Comparison of ENCODE assay signal across 26 cellular contexts in genomic region chr22:29109853-29110252, GRCh38. TPM values are rescaled to one million over a fixed set of nuclear protein-coding genes. Genes with fewer than 3 reads are reported as not detected.
DNase-seq lines count a peak whose midpoint lies in the region; ATAC-seq and TF ChIP-seq lines count a peak whose summit lies in the region.
"Had no signal": no experiment of that assay in that cellular context is flagged by ENCODE, and none has a peak within 500 bp of the region (broad histone marks: within the 10 kb centered on the region; RNA-seq: fewer than 3 reads in every experiment).

No MANE protein-coding gene starts in this region.

- no peaks in the 10 kb centered on the region for H3K79me2 ChIP-seq in fibroblast of lung (ENCODE audit: control insufficient read depth, insufficient read depth, low read length)

- no peak for TF ChIP-seq CTCF in cardiac muscle cell (IDR thresholded peaks at IDR 0.05; ENCODE audit: low read depth, low read length)
- no peak for TF ChIP-seq CTCF in left ventricle myocardium inferior (IDR thresholded peaks at IDR 0.05; ENCODE audit: borderline replicate concordance)
- TF ChIP-seq CTCF in fibroblast of lung (conservative IDR thresholded peaks at IDR 0.05 in 1 of 2, IDR thresholded peaks at IDR 0.05 in 1 of 2; ENCODE audit: low read depth in 1 of 2, low read length in 2 of 2) = no peak
- no peak for TF ChIP-seq CTCF in ascending aorta (IDR thresholded peaks at IDR 0.05)

- no peak overlapping the region for H3K4me2 ChIP-seq in fibroblast of lung (ENCODE audit: extremely low read depth, insufficient read depth, low read length)
- H3K4me2 ChIP-seq: KMS-11, SK-N-SH had no signal

- H3K27me3 ChIP-seq in cardiac muscle cell (no peaks in the 10 kb centered on the region), left ventricle myocardium inferior (ENCODE audit: low read depth) (no peaks in the 10 kb centered on the region), fibroblast of lung (ENCODE audit: control insufficient read depth, insufficient read depth, low read length) (no peaks in the 10 kb centered on the region), ascending aorta (no peaks in the 10 kb centered on the region)
- H3K27me3 ChIP-seq: adrenal gland, Peyer's patch, testis had no signal

- H3K4me3 ChIP-seq in cardiac muscle cell = no peak overlapping the region
- H3K4me3 ChIP-seq in left ventricle myocardium inferior = no peak overlapping the region
- no peak overlapping the region for H3K4me3 ChIP-seq in fibroblast of lung (replicated peaks in 1 of 4; ENCODE audit: control extremely low read depth in 1 of 4, insufficient read depth in 1 of 4, low read depth in 3 of 4, low read length in 4 of 4)
- no peak overlapping the region for H3K4me3 ChIP-seq in ascending aorta
- H3K4me3 ChIP-seq: adrenal gland, GM12878, Peyer's patch, testis had no signal

- H3K9me3 ChIP-seq in cardiac muscle cell (ENCODE audit: low read depth) (no peaks in the 10 kb centered on the region), left ventricle myocardium inferior (replicated peaks) (no peaks in the 10 kb centered on the region), fibroblast of lung (ENCODE audit: control insufficient read depth, insufficient read depth, low read depth, low read length) (no peaks in the 10 kb centered on the region), ascending aorta (no peaks in the 10 kb centered on the region)
- H3K9me3 ChIP-seq: adrenal gland, Peyer's patch, SK-N-SH, testis had no signal

- no peak overlapping the region for H2AFZ ChIP-seq in fibroblast of lung (ENCODE audit: low read length)

- peaks cover 10% of the 10 kb centered on the region for H3K4me1 ChIP-seq in cardiac muscle cell (ENCODE audit: low read depth)
- peaks cover 15% of the 10 kb centered on the region for H3K4me1 ChIP-seq in left ventricle myocardium inferior
- no peaks in the 10 kb centered on the region for H3K4me1 ChIP-seq in fibroblast of lung (ENCODE audit: control insufficient read depth, extremely low read depth, insufficient read depth, low read length)
- H3K4me1 ChIP-seq in ascending aorta = no peaks in the 10 kb centered on the region
- H3K4me1 ChIP-seq: Peyer's patch had no signal

- H4K20me1 ChIP-seq in fibroblast of lung (ENCODE audit: control insufficient read depth, extremely low read depth, insufficient read depth, low read length) = no peaks in the 10 kb centered on the region

- no peak for ATAC-seq in HG03196 (IDR thresholded peaks at IDR 0.05; ENCODE audit: unreplicated experiment)
- ATAC-seq: GM12878 had no signal

- H3K36me3 ChIP-seq in cardiac muscle cell (no peaks in the 10 kb centered on the region), left ventricle myocardium inferior (no peaks in the 10 kb centered on the region), fibroblast of lung (ENCODE audit: control insufficient read depth, insufficient read depth, low read length) (no peaks in the 10 kb centered on the region), ascending aorta (no peaks in the 10 kb centered on the region)
- H3K36me3 ChIP-seq: adrenal gland, Peyer's patch had no signal

- H3K9ac ChIP-seq in fibroblast of lung (ENCODE audit: insufficient read depth, low read length) = no peak overlapping the region
- H3K9ac ChIP-seq: KMS-11, SK-N-SH had no signal

- H3K27ac ChIP-seq in cardiac muscle cell (peak overlapping the region; percentile 34), left ventricle myocardium inferior (replicated peaks) (no peak overlapping the region), fibroblast of lung (ENCODE audit: insufficient read depth, low read length) (no peak overlapping the region), ascending aorta (no peak overlapping the region)
- H3K27ac ChIP-seq: adrenal gland, KMS-11, testis had no signal

- DNase-seq in cardiac muscle cell (ENCODE audit: low read depth in 1 of 2, low spot score in 1 of 2) (peak in 1 of 2 donors; percentile 61), left ventricle myocardium inferior (no peak), fibroblast of lung (ENCODE audit: low read depth in 2 of 2) (peak; percentile 23 to 43), left kidney (ENCODE audit: low read depth, low spot score) (peak; percentile 92), ascending aorta (ENCODE audit: low spot score in 2 of 2) (no peak)
- DNase-seq in central memory CD4-positive, alpha-beta T cell = no peak
- no peak for DNase-seq in activated CD4-positive, CD25-positive, alpha-beta regulatory T cell (lab: John Stamatoyannopoulos, UW)
- DNase-seq: activated CD4-positive, alpha-beta T cell treated with anti-CD3 and anti-CD28 coated beads, Interleukin-2, amount 50 U/mL, for 48 hours; activated gamma-delta T cell treated with Interleukin-2 at 50 U/mL for 16 hours; activated T-cell treated with anti-CD3 and anti-CD28 coated beads for 4 hours; adrenal gland; CD4-positive, CD25-positive, alpha-beta regulatory T cell; DMS153; head of caudate nucleus; NCI-H1048; NCI-H187 treated with DMSO at 0.1 percent for 48 hours; NCI-H345; SK-N-SH; testis had no signal

- intact Hi-C loops in left ventricle myocardium inferior (cut with micrococcal nuclease) = no loop called here
- intact Hi-C loops in ascending aorta (cut with DNase I) = no loop called here

RNA-seq across cellular contexts. Expression of gene KREMEN1, which starts 37.0 kb away (rescaled TPM):
- 19.0 and 20.3 TPM in 2 replicates for total RNA-seq in cardiac muscle cell
- 18.0 and 18.1 TPM in 2 replicates for polyA plus RNA-seq in cardiac muscle cell
- 102 TPM for total RNA-seq in left ventricle myocardium inferior
- total RNA-seq in fibroblast of lung = 6.4 and 12.9 TPM in 2 replicates
- 7.0 and 13.5 TPM in 2 replicates for polyA plus RNA-seq in fibroblast of lung
- 8.9 and 16.6 TPM in 2 replicates for polyA plus RNA-seq in fibroblast of lung (2012)
- 18.4 and 44.1 TPM in 2 replicates for polyA minus RNA-seq in fibroblast of lung (ENCODE audit: low replicate concordance)
- total RNA-seq in ascending aorta = 10.7 TPM
- polyA plus RNA-seq: CD4-positive, CD25-positive, alpha-beta regulatory T cell had no signal

RNA-seq across cellular contexts. Expression of gene C22orf31, which starts 48.2 kb away (rescaled TPM):
- total RNA-seq in cardiac muscle cell (not detected in 2 replicates), left ventricle myocardium inferior (0.30 TPM), fibroblast of lung (0.17 TPM in 1 of 2 replicates, not detected in the other), ascending aorta (not detected)
- polyA plus RNA-seq in cardiac muscle cell (not detected in 2 replicates), fibroblast of lung (0.14 TPM in 1 of 2 replicates, not detected in the other)
- polyA plus RNA-seq in fibroblast of lung (2012) = not detected in 2 replicates
- not detected in 2 replicates for polyA minus RNA-seq in fibroblast of lung (ENCODE audit: low replicate concordance)
- total RNA-seq: CD4-positive, CD25-positive, alpha-beta regulatory T cell; GM12878; H1; lung microvascular endothelial cell; osteoblast; Peyer's patch had no signal
- polyA plus RNA-seq: CD4-positive, CD25-positive, alpha-beta regulatory T cell; GM12878; H1; SK-N-SH had no signal

Comparison
In these comparisons a context has a peak if more than half of its experiments do, and no peak if none do; other contexts are left out.
1. DNase-seq: peak in fibroblast of lung (2 of 2) and left kidney (single experiment); none in left ventricle myocardium inferior (single experiment), central memory CD4-positive, alpha-beta T cell (single experiment), ascending aorta (0 of 2) and activated CD4-positive, CD25-positive, alpha-beta regulatory T cell (0 of 4).